ENCODE assay signal across 16 cellular contexts in genomic region chr12:123886931-123887582, GRCh38.
DNase-seq lines count a peak whose midpoint lies in the region; ATAC-seq and TF ChIP-seq lines count a peak whose summit lies in the region.
"Had no signal": no experiment of that assay in that cellular context is flagged by ENCODE, and none has a peak within 500 bp of the region (broad histone marks: within the 10 kb centered on the region; RNA-seq: fewer than 3 reads in every experiment).

No MANE protein-coding gene starts in this region.

- DNase-seq in NCI-H748 (lab: John Stamatoyannopoulos, UW; ENCODE audit: unreplicated experiment) (peak; percentile 38), NCI-H748 treated with DMSO at 0.1 percent for 48 hours (lab: John Stamatoyannopoulos, UW) (no peak), NCI-H146 (lab: John Stamatoyannopoulos, UW) (peak; percentile 51), left colon (peak in 1 of 2 donors; percentile 39), transverse colon (peak; percentile 34), NCI-H1694 (lab: John Stamatoyannopoulos, UW) (no peak)
- DNase-seq: ACHN; CD4-positive, alpha-beta T cell; H7; NCI-H1694 treated with DMSO at 0.1 percent for 48 hours; NCI-H510A; OCI-M1; T-helper 1 cell had no signal

- H3K36me3 ChIP-seq in transverse colon: no peaks in the 10 kb centered on the region

- no peak for TF ChIP-seq CTCF in transverse colon (IDR thresholded peaks at IDR 0.05)

- TF ChIP-seq EP300 in transverse colon (IDR thresholded peaks at IDR 0.05; ENCODE audit: low read depth): no peak

- intact Hi-C loops in left colon (cut with DNase I, micrococcal nuclease): no loop called here
- intact Hi-C loops in transverse colon (cut with DNase I; ENCODE audit: low total_unique reads): no loop called here

- no peak overlapping the region for H3K27ac ChIP-seq in transverse colon
- H3K27ac ChIP-seq: SK-N-MC had no signal

- in situ Hi-C loops in transverse colon (cut with MboI; ENCODE audit: low pct_ligation_motif_present in 1 of 4, low pct_unique_long_range_greater_than_20kb in 1 of 4, low sequenced_read_pairs in 3 of 4): no loop called here

- H3K4me1 ChIP-seq in transverse colon: peaks cover 0 to 3% (median 0%) of the 10 kb centered on the region in 4 donors

- no peaks in the 10 kb centered on the region for H3K9me3 ChIP-seq in transverse colon

- H3K27me3 ChIP-seq in transverse colon: peaks cover 17% of the 10 kb centered on the region

- WGBS in transverse colon (ENCODE audit: low coverage in 1 of 2), 2 donors: 63% methylated on average over 22 of the region's 22 CpGs; no CpG with 5 or more reads in 1 of the 2 donors

- no peak for TF ChIP-seq POLR2A in transverse colon (IDR thresholded peaks at IDR 0.05)

- ATAC-seq in left colon: peak; percentile 99
- no peak for ATAC-seq in HG03159 (IDR thresholded peaks at IDR 0.05; ENCODE audit: unreplicated experiment)
- ATAC-seq in HG03378 (IDR thresholded peaks at IDR 0.05; ENCODE audit: unreplicated experiment): no peak

- H3K4me3 ChIP-seq in transverse colon: no peak overlapping the region
- H3K4me3 ChIP-seq: SK-N-MC had no signal

Comparison
In these comparisons a context has a peak if more than half of its experiments do, and no peak if none do; other contexts are left out.
1. DNase-seq: peak in NCI-H748 (single experiment), NCI-H146 (single experiment) and transverse colon (single experiment); none in NCI-H748 treated with DMSO at 0.1 percent for 48 hours (single experiment) and NCI-H1694 (single experiment).